1 cellular context compared by ENCODE assay signal in the genomic region with DNA sequence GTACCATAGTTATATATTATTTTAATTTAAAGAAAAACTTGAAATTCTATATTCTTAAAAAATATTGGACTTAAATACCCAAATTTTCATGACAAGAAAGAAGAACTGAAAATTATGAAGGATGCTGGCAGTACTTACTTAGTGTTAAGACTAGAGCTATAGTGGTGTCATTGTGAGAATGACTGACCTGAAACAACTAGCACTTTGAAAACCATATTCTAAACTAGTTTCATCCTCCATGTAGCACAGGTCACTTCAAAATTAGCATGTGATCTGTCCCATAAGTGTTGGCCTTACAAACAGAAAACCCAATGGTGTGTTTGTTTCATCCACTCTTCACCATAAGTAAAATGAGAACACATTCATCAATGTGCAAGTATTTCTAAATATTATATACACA.
TF ChIP-seq lines count a peak whose summit lies in the region.

No MANE protein-coding gene starts in this region.

TF ChIP-seq in GM12878, 131 proteins besides CTCF, POLR2A, EP300 and RAD21 (continued from another document):
- TF ChIP-seq, protein P1, sequence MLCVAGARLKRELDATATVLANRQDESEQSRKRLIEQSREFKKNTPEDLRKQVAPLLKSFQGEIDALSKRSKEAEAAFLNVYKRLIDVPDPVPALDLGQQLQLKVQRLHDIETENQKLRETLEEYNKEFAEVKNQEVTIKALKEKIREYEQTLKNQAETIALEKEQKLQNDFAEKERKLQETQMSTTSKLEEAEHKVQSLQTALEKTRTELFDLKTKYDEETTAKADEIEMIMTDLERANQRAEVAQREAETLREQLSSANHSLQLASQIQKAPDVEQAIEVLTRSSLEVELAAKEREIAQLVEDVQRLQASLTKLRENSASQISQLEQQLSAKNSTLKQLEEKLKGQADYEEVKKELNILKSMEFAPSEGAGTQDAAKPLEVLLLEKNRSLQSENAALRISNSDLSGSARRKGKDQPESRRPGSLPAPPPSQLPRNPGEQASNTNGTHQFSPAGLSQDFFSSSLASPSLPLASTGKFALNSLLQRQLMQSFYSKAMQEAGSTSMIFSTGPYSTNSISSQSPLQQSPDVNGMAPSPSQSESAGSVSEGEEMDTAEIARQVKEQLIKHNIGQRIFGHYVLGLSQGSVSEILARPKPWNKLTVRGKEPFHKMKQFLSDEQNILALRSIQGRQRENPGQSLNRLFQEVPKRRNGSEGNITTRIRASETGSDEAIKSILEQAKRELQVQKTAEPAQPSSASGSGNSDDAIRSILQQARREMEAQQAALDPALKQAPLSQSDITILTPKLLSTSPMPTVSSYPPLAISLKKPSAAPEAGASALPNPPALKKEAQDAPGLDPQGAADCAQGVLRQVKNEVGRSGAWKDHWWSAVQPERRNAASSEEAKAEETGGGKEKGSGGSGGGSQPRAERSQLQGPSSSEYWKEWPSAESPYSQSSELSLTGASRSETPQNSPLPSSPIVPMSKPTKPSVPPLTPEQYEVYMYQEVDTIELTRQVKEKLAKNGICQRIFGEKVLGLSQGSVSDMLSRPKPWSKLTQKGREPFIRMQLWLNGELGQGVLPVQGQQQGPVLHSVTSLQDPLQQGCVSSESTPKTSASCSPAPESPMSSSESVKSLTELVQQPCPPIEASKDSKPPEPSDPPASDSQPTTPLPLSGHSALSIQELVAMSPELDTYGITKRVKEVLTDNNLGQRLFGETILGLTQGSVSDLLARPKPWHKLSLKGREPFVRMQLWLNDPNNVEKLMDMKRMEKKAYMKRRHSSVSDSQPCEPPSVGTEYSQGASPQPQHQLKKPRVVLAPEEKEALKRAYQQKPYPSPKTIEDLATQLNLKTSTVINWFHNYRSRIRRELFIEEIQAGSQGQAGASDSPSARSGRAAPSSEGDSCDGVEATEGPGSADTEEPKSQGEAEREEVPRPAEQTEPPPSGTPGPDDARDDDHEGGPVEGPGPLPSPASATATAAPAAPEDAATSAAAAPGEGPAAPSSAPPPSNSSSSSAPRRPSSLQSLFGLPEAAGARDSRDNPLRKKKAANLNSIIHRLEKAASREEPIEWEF (IDR thresholded peaks at IDR 0.05; ENCODE audit: insufficient replicate concordance, low read depth, low read length), result no peak
- TF ChIP-seq PML (IDR thresholded peaks at IDR 0.05; ENCODE audit: low read length), result no peak
- TF ChIP-seq IRF3 (IDR thresholded peaks at IDR 0.05), result no peak
- TF ChIP-seq BMI1 (IDR thresholded peaks at IDR 0.05; ENCODE audit: borderline replicate concordance), result no peak
- TF ChIP-seq NR2C1 (IDR thresholded peaks at IDR 0.05), result no peak
- no peak for TF ChIP-seq NFYA (IDR thresholded peaks at IDR 0.05; ENCODE audit: borderline replicate concordance, low read depth, low read length)
- no peak for TF ChIP-seq BCL11A (IDR thresholded peaks at IDR 0.05; ENCODE audit: low read depth, low read length)
- TF ChIP-seq YY1 (IDR thresholded peaks at IDR 0.05; ENCODE audit: low read depth, low read length), result no peak
- no peak for TF ChIP-seq SMC3 (IDR thresholded peaks at IDR 0.05; ENCODE audit: borderline replicate concordance, low read length)
- no peak for TF ChIP-seq PRDM15 (CRISPR knock-in tag; IDR thresholded peaks at IDR 0.05)
